1 cellular context compared by ENCODE assay signal in the genomic region with DNA sequence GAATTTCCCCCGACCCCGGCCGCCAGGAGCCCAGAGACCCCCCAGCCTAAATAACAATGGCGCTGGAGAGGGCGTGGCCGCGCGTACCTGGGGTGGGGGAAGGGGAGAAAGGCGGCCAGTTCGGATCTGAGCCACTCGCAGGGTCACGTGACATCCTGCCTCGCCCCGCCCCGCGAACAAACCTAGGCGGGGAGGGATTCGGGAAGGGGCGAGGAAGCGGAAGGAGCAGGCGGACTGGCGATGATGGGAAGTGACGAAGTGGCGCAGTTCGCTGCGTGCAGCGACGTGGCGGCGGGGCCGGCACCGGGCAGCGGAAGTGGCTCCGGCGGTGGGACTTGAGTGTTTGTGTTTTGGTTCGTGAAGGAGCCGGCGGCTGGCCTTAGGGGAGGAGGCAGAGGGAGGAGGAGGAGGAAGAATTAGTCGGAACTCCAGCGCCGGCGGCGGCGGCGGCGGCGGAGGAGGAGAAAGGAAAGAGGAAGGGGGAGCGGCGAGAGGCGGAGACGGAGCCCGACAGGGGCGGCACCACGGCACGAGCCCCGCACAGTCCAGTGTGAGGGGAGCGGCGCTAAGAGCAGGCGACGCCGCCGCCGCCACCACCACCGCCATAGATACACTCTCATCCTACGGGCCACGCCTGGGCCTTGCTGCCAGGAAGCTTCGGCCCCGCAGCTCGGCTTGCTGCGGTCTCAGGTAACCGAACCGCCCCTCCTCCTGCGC.
TF ChIP-seq lines count a peak whose summit lies in the region.

A gene with protein sequence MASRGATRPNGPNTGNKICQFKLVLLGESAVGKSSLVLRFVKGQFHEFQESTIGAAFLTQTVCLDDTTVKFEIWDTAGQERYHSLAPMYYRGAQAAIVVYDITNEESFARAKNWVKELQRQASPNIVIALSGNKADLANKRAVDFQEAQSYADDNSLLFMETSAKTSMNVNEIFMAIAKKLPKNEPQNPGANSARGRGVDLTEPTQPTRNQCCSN (plus strand): TSS at position 266 of the 717 bp plus-strand sequence. CDS start 3,802 bp downstream, outside the sequence.

TF ChIP-seq in HepG2, 621 proteins besides CTCF, POLR2A, EP300 and RAD21 (continued from another document and continues in another):
- TF ChIP-seq, protein P1, sequence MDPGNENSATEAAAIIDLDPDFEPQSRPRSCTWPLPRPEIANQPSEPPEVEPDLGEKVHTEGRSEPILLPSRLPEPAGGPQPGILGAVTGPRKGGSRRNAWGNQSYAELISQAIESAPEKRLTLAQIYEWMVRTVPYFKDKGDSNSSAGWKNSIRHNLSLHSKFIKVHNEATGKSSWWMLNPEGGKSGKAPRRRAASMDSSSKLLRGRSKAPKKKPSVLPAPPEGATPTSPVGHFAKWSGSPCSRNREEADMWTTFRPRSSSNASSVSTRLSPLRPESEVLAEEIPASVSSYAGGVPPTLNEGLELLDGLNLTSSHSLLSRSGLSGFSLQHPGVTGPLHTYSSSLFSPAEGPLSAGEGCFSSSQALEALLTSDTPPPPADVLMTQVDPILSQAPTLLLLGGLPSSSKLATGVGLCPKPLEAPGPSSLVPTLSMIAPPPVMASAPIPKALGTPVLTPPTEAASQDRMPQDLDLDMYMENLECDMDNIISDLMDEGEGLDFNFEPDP (CRISPR knock-in tag; conservative IDR thresholded peaks at IDR 0.05) = no peak
- TF ChIP-seq, protein P2, sequence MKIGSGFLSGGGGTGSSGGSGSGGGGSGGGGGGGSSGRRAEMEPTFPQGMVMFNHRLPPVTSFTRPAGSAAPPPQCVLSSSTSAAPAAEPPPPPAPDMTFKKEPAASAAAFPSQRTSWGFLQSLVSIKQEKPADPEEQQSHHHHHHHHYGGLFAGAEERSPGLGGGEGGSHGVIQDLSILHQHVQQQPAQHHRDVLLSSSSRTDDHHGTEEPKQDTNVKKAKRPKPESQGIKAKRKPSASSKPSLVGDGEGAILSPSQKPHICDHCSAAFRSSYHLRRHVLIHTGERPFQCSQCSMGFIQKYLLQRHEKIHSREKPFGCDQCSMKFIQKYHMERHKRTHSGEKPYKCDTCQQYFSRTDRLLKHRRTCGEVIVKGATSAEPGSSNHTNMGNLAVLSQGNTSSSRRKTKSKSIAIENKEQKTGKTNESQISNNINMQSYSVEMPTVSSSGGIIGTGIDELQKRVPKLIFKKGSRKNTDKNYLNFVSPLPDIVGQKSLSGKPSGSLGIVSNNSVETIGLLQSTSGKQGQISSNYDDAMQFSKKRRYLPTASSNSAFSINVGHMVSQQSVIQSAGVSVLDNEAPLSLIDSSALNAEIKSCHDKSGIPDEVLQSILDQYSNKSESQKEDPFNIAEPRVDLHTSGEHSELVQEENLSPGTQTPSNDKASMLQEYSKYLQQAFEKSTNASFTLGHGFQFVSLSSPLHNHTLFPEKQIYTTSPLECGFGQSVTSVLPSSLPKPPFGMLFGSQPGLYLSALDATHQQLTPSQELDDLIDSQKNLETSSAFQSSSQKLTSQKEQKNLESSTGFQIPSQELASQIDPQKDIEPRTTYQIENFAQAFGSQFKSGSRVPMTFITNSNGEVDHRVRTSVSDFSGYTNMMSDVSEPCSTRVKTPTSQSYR (CRISPR knock-in tag; IDR thresholded peaks at IDR 0.05; ENCODE audit: borderline replicate concordance) = peak; percentile 97
- TF ChIP-seq ZNF761 (CRISPR knock-in tag; conservative IDR thresholded peaks at IDR 0.05) (no peak), ZC3H4 (CRISPR knock-in tag; IDR thresholded peaks at IDR 0.05; ENCODE audit: borderline replicate concordance) (no peak), ZNF782 (CRISPR knock-in tag; IDR thresholded peaks at IDR 0.05; ENCODE audit: borderline replicate concordance) (no peak), ZNF17 (CRISPR knock-in tag; IDR thresholded peaks at IDR 0.05) (no peak), ZNF282 (IDR thresholded peaks at IDR 0.05; ENCODE audit: partially characterized antibody) (no peak), MTF1 (CRISPR knock-in tag; IDR thresholded peaks at IDR 0.05) (no peak), FOXK2 (IDR thresholded peaks at IDR 0.05) (0 out of 2 replicates have a peak, but pooled peaks have one; percentile 29), AGO1 (IDR thresholded peaks at IDR 0.05; ENCODE audit: low read depth, low read length, poor library complexity, severe bottlenecking) (no peak), SMARCE1 (IDR thresholded peaks at IDR 0.05; ENCODE audit: borderline replicate concordance) (no peak), CENPT (CRISPR knock-in tag; IDR thresholded peaks at IDR 0.05; ENCODE audit: low read depth) (no peak), ZNF383 (CRISPR knock-in tag; IDR thresholded peaks at IDR 0.05; ENCODE audit: borderline replicate concordance) (no peak), ZFAT (CRISPR knock-in tag; conservative IDR thresholded peaks at IDR 0.05) (no peak), MXI1 (IDR thresholded peaks at IDR 0.05; ENCODE audit: borderline replicate concordance, low read depth, low read length) (no peak; the same call in 2 of the 3 replicates), NPAS2 (CRISPR knock-in tag; IDR thresholded peaks at IDR 0.05; ENCODE audit: borderline replicate concordance) (no peak), ZNF260 (CRISPR knock-in tag; IDR thresholded peaks at IDR 0.05; ENCODE audit: borderline replicate concordance, low read depth) (no peak), SALL1 (CRISPR knock-in tag; IDR thresholded peaks at IDR 0.05) (peak; percentile 60), ZNF451 (CRISPR knock-in tag; IDR thresholded peaks at IDR 0.05) (no peak), ELF3 (CRISPR knock-in tag; IDR thresholded peaks at IDR 0.05) (peak; percentile 96), JUND (CRISPR knock-in tag; IDR thresholded peaks at IDR 0.05) (no peak), ZNF431 (CRISPR knock-in tag; IDR thresholded peaks at IDR 0.05; ENCODE audit: borderline replicate concordance, low read depth) (no peak), ZNF329 (CRISPR knock-in tag; IDR thresholded peaks at IDR 0.05; ENCODE audit: low read depth) (no peak), SETDB1 (CRISPR knock-in tag; IDR thresholded peaks at IDR 0.05; ENCODE audit: borderline replicate concordance) (no peak), ZNF207 (IDR thresholded peaks at IDR 0.05; ENCODE audit: borderline replicate concordance) (peak; percentile 97; the same call in 1 of the 2 replicates), ATF1 (CRISPR knock-in tag; IDR thresholded peaks at IDR 0.05) (peak; percentile 90), SOX13 (IDR thresholded peaks at IDR 0.05) (0 out of 2 replicates have a peak, but pooled peaks have one; percentile 41), SOX13 (CRISPR knock-in tag; conservative IDR thresholded peaks at IDR 0.05 in 1 of 2, IDR thresholded peaks at IDR 0.05 in 1 of 2) (peak in 1 of 2 experiments; percentile 77; a peak in 2 of 4 replicates), FOSL1 (CRISPR knock-in tag; IDR thresholded peaks at IDR 0.05; ENCODE audit: borderline replicate concordance) (no peak), TOPORS (CRISPR knock-in tag; IDR thresholded peaks at IDR 0.05) (no peak), ZSCAN12 (CRISPR knock-in tag; IDR thresholded peaks at IDR 0.05) (no peak), SRY (CRISPR knock-in tag; IDR thresholded peaks at IDR 0.05) (no peak), ZFP36 (IDR thresholded peaks at IDR 0.05; ENCODE audit: borderline replicate concordance, low read depth, low read length, partially characterized antibody) (no peak), MBD4 (IDR thresholded peaks at IDR 0.05; ENCODE audit: borderline replicate concordance, low read length) (no peak), ZNF230 (CRISPR knock-in tag; IDR thresholded peaks at IDR 0.05) (no peak), ZNF343 (CRISPR knock-in tag; IDR thresholded peaks at IDR 0.05) (no peak), BHLHE40 (IDR thresholded peaks at IDR 0.05; ENCODE audit: low read length) (peak; percentile 93), TBX2 (CRISPR knock-in tag; IDR thresholded peaks at IDR 0.05; ENCODE audit: borderline replicate concordance) (no peak; the same call in 1 of the 2 replicates), ZNF382 (CRISPR knock-in tag; IDR thresholded peaks at IDR 0.05; ENCODE audit: borderline replicate concordance) (no peak), PITX1 (CRISPR knock-in tag; IDR thresholded peaks at IDR 0.05) (no peak)
- TF ChIP-seq, protein P3, sequence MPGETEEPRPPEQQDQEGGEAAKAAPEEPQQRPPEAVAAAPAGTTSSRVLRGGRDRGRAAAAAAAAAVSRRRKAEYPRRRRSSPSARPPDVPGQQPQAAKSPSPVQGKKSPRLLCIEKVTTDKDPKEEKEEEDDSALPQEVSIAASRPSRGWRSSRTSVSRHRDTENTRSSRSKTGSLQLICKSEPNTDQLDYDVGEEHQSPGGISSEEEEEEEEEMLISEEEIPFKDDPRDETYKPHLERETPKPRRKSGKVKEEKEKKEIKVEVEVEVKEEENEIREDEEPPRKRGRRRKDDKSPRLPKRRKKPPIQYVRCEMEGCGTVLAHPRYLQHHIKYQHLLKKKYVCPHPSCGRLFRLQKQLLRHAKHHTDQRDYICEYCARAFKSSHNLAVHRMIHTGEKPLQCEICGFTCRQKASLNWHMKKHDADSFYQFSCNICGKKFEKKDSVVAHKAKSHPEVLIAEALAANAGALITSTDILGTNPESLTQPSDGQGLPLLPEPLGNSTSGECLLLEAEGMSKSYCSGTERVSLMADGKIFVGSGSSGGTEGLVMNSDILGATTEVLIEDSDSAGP (CRISPR knock-in tag; IDR thresholded peaks at IDR 0.05; ENCODE audit: borderline replicate concordance) = peak; percentile 74
- TF ChIP-seq, protein P4, sequence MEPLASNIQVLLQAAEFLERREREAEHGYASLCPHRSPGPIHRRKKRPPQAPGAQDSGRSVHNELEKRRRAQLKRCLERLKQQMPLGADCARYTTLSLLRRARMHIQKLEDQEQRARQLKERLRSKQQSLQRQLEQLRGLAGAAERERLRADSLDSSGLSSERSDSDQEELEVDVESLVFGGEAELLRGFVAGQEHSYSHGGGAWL (CRISPR knock-in tag; IDR thresholded peaks at IDR 0.05) = no peak; the same call in 1 of the 2 replicates
- TF ChIP-seq, protein P5, sequence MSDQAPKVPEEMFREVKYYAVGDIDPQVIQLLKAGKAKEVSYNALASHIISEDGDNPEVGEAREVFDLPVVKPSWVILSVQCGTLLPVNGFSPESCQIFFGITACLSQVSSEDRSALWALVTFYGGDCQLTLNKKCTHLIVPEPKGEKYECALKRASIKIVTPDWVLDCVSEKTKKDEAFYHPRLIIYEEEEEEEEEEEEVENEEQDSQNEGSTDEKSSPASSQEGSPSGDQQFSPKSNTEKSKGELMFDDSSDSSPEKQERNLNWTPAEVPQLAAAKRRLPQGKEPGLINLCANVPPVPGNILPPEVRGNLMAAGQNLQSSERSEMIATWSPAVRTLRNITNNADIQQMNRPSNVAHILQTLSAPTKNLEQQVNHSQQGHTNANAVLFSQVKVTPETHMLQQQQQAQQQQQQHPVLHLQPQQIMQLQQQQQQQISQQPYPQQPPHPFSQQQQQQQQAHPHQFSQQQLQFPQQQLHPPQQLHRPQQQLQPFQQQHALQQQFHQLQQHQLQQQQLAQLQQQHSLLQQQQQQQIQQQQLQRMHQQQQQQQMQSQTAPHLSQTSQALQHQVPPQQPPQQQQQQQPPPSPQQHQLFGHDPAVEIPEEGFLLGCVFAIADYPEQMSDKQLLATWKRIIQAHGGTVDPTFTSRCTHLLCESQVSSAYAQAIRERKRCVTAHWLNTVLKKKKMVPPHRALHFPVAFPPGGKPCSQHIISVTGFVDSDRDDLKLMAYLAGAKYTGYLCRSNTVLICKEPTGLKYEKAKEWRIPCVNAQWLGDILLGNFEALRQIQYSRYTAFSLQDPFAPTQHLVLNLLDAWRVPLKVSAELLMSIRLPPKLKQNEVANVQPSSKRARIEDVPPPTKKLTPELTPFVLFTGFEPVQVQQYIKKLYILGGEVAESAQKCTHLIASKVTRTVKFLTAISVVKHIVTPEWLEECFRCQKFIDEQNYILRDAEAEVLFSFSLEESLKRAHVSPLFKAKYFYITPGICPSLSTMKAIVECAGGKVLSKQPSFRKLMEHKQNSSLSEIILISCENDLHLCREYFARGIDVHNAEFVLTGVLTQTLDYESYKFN (CRISPR knock-in tag; conservative IDR thresholded peaks at IDR 0.05) = peak; percentile 35; the same call in 1 of the 2 replicates
- TF ChIP-seq, protein P6, sequence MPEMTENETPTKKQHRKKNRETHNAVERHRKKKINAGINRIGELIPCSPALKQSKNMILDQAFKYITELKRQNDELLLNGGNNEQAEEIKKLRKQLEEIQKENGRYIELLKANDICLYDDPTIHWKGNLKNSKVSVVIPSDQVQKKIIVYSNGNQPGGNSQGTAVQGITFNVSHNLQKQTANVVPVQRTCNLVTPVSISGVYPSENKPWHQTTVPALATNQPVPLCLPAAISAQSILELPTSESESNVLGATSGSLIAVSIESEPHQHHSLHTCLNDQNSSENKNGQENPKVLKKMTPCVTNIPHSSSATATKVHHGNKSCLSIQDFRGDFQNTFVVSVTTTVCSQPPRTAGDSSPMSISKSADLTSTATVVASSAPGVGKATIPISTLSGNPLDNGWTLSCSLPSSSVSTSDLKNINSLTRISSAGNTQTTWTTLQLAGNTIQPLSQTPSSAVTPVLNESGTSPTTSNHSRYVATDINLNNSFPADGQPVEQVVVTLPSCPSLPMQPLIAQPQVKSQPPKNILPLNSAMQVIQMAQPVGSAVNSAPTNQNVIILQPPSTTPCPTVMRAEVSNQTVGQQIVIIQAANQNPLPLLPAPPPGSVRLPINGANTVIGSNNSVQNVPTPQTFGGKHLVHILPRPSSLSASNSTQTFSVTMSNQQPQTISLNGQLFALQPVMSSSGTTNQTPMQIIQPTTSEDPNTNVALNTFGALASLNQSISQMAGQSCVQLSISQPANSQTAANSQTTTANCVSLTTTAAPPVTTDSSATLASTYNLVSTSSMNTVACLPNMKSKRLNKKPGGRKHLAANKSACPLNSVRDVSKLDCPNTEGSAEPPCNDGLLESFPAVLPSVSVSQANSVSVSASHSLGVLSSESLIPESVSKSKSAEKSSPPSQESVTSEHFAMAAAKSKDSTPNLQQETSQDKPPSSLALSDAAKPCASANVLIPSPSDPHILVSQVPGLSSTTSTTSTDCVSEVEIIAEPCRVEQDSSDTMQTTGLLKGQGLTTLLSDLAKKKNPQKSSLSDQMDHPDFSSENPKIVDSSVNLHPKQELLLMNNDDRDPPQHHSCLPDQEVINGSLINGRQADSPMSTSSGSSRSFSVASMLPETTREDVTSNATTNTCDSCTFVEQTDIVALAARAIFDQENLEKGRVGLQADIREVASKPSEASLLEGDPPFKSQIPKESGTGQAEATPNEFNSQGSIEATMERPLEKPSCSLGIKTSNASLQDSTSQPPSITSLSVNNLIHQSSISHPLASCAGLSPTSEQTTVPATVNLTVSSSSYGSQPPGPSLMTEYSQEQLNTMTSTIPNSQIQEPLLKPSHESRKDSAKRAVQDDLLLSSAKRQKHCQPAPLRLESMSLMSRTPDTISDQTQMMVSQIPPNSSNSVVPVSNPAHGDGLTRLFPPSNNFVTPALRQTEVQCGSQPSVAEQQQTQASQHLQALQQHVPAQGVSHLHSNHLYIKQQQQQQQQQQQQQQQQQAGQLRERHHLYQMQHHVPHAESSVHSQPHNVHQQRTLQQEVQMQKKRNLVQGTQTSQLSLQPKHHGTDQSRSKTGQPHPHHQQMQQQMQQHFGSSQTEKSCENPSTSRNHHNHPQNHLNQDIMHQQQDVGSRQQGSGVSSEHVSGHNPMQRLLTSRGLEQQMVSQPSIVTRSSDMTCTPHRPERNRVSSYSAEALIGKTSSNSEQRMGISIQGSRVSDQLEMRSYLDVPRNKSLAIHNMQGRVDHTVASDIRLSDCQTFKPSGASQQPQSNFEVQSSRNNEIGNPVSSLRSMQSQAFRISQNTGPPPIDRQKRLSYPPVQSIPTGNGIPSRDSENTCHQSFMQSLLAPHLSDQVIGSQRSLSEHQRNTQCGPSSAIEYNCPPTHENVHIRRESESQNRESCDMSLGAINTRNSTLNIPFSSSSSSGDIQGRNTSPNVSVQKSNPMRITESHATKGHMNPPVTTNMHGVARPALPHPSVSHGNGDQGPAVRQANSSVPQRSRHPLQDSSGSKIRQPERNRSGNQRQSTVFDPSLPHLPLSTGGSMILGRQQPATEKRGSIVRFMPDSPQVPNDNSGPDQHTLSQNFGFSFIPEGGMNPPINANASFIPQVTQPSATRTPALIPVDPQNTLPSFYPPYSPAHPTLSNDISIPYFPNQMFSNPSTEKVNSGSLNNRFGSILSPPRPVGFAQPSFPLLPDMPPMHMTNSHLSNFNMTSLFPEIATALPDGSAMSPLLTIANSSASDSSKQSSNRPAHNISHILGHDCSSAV (CRISPR knock-in tag; IDR thresholded peaks at IDR 0.05; ENCODE audit: borderline replicate concordance) = no peak
